In the genomic region with DNA sequence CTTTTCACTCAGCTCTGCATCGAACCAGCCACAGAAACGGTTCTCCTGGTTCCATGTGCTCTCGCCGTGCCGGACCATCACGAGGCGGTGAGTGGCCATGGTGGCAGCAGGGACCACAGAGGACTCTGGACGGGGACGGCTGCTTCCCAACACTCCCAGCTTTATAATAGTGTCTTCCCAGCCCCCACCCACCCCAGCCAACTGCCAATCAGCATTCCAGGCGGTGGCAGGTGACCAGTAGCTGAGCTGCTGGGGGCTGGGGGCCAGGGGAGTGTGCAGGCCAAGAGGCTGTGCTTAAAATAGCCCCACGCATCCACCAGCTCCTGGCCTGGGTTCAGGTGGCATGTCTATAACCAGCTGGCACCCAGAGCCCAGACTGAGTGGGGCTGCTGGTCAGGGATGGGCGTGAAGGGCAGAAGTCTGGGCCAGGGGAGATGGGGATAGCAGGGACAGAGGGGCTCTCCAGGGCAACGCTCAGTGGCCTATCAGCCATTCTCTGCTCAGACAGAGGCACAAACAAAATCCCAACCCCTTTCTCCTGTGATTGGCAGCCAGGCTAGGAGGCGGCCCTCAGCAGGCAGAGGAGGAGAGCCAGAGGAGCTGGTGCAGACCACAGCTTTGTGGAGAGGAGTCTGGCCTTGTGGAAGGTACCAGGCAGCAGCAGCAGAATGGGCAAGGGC, we compare ENCODE assay signal across 9 cellular contexts. TPM values are rescaled to one million over a fixed set of nuclear protein-coding genes. Genes with fewer than 3 reads are reported as not detected.
DNase-seq lines count a peak whose midpoint lies in the region; ATAC-seq, FAIRE-seq and TF ChIP-seq lines count a peak whose summit lies in the region.
"Had no signal": no experiment of that assay in that cellular context is flagged by ENCODE, and none has a peak within 500 bp of the region (broad histone marks: within the 10 kb centered on the region; RNA-seq: fewer than 3 reads in every experiment).

Gene PGAM2, minus strand, starts transcription at position 137 of the 680 bp plus-strand sequence. Its CDS starts 38 bp downstream, at position 99.

- FAIRE-seq in pancreas (lab: Jason Lieb, UNC): no peak
- FAIRE-seq: endometrium had no signal

- H3K9me3 ChIP-seq in NT2/D1 (ENCODE audit: insufficient read depth, low read length): no peaks in the 10 kb centered on the region
- H3K9me3 ChIP-seq in ectodermal cell (ENCODE audit: control insufficient read depth, low read length): no peaks in the 10 kb centered on the region
- H3K9me3 ChIP-seq in pancreas: no peaks in the 10 kb centered on the region

- H3K9ac ChIP-seq in NT2/D1 (ENCODE audit: insufficient read length, low read depth): peak within 1 kb of the TSS; percentile 47

- H3K27ac ChIP-seq in ectodermal cell (ENCODE audit: insufficient read depth, low read depth, low read length, poor library complexity, severe bottlenecking) (peak within 1 kb of the TSS; percentile 72), pancreas (no peak within 1 kb of the TSS)

- no peak for TF ChIP-seq CTCF in pancreas (IDR thresholded peaks at IDR 0.05)

- WGBS in ectodermal cell, 2 experiments: 44 to 47% methylated on average over 14 of the region's 14 CpGs
- WGBS in pancreas, 2 donors: 22 to 27% methylated on average over 14 of the region's 14 CpGs

- intact Hi-C loops in pancreas (cut with DNase I): no loop called here

- ATAC-seq in pancreas (peak; percentile 29 to 51 (median 34)), GM21723 (IDR thresholded peaks at IDR 0.05; ENCODE audit: unreplicated experiment) (no peak), HG02840 (IDR thresholded peaks at IDR 0.05; ENCODE audit: low FRiP score, unreplicated experiment) (no peak)

- H3K27me3 ChIP-seq in H7 (ENCODE audit: control insufficient read depth, insufficient read depth, low read length) (peaks cover 7% of the 10 kb centered on the region), NT2/D1 (ENCODE audit: insufficient read depth, insufficient read length) (no peaks in the 10 kb centered on the region), ectodermal cell (ENCODE audit: control insufficient read depth, insufficient read depth, low read length, poor library complexity, severe bottlenecking) (no peaks in the 10 kb centered on the region), pancreas (no peaks in the 10 kb centered on the region)

- H3K36me3 ChIP-seq in H7 (replicated peaks; ENCODE audit: control insufficient read depth, insufficient read depth, low read length) (peaks cover 4% of the 10 kb centered on the region), NT2/D1 (ENCODE audit: insufficient read depth, insufficient read length, low read length) (peaks cover 24% of the 10 kb centered on the region), ectodermal cell (ENCODE audit: control insufficient read depth, insufficient read depth, low read length) (no peaks in the 10 kb centered on the region), pancreas (peaks cover 0 to 5% (median under 1%) of the 10 kb centered on the region in 3 donors)

- H3K4me3 ChIP-seq in H7 (ENCODE audit: insufficient read depth, low read depth, low read length) (peak within 1 kb of the TSS; percentile 5; the same call in 1 of the 2 replicates), NT2/D1 (ENCODE audit: insufficient read length, low read depth) (no peak within 1 kb of the TSS), ectodermal cell (ENCODE audit: insufficient read depth, low read depth, low read length) (peak within 1 kb of the TSS; percentile 13), pancreas (no peak within 1 kb of the TSS)

- H3K4me1 ChIP-seq in NT2/D1 (ENCODE audit: insufficient read depth, insufficient read length) (peaks cover 31% of the 10 kb centered on the region), ectodermal cell (ENCODE audit: control insufficient read depth, insufficient read depth, low read length) (peaks cover 27% of the 10 kb centered on the region), pancreas (peaks cover 0 to 13% (median 9%) of the 10 kb centered on the region in 3 donors)

- DNase-seq in H7 (peak; percentile 89), NT2/D1 (ENCODE audit: low read depth, low spot score) (peak; percentile 57), pancreas (peak in 3 of 6 donors; percentile 60 to 78 (median 60)), NCI-H524 (lab: John Stamatoyannopoulos, UW) (no peak), hepatic stellate cell (ENCODE audit: low spot score) (no peak)

RNA-seq across cellular contexts. Expression of gene PGAM2, which starts in this region (rescaled TPM):
- total RNA-seq in H7 (2014; rRNA removed; shearing (Covaris generic)): 2.7 and 4.5 TPM in 2 replicates
- 13.0 TPM for polyA plus RNA-seq in ectodermal cell (2013, experiment 1 of 4)
- 14.3 TPM for polyA plus RNA-seq in ectodermal cell (2013, experiment 2 of 4)
- polyA plus RNA-seq in ectodermal cell (2013, experiment 3 of 4): 11.9 TPM
- polyA plus RNA-seq in ectodermal cell (2013, experiment 4 of 4): 11.4 TPM
- total RNA-seq in pancreas: under 1 TPM in 5 of 6 donors, not detected in 1; 0.49 to 0.73 (median 0.59) TPM
- 1 to 10 TPM; 3.3 to 6.7 TPM for polyA plus RNA-seq in pancreas

Comparison
In these comparisons a context has a peak if more than half of its experiments do, and no peak if none do; other contexts are left out.
1. DNase-seq: peak in H7 (single experiment) and NT2/D1 (single experiment); none in NCI-H524 (0 of 2) and hepatic stellate cell (single experiment).
2. H3K4me3 ChIP-seq: peak in H7 (single experiment) and ectodermal cell (single experiment); none in NT2/D1 (single experiment) and pancreas (0 of 4).
3. ATAC-seq: peak in pancreas (4 of 4); none in GM21723 (single experiment) and HG02840 (single experiment).